1 cellular context compared by ENCODE assay signal in genomic region chr21:43611598-43612369, GRCh38.
TF ChIP-seq lines count a peak whose summit lies in the region.

No MANE protein-coding gene starts in this region.

TF ChIP-seq in GM23338, 12 proteins besides CTCF, POLR2A, EP300 and RAD21 (continued from another document):
- TF ChIP-seq ZNF462 (CRISPR knock-in tag; IDR thresholded peaks at IDR 0.05), result no peak
TF ChIP-seq in GM23338: peak in this region for 0.
